8 cellular contexts compared by ENCODE assay signal in the genomic region with DNA sequence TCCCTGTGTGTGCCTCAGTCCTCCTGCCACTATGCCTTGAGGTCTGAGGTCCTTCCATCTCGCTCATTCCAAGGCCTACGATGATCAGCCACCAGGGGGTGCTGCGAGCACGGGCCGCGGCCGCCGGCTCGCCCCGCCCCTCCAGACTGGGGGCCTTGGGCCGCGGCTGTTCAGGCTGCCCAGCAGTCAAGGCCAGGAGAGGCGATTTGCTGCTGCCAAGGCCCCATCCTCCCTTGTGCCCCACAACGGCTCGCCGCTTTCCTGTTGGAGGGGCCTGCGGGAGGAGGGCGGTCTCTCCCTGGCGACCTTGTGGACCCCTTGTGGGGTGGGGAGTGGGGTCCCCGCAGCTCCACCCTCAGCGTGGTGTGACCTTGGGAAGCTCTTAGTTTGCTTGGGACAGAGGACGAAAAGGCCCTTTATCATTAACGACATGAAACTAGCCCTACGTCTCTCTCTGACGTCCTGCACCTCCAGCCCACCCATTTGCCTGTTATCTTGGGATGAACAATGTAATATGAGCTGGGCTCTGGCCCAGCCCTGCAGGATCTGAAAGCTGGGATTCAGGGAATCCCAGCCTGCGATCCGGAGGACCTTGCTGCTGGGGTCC.
DNase-seq lines count a peak whose midpoint lies in the region; ATAC-seq and TF ChIP-seq lines count a peak whose summit lies in the region.

No MANE protein-coding gene starts in this region.

- no peak overlapping the region for H3K27ac ChIP-seq in OCI-LY1 (ENCODE audit: low read depth, low read length, poor library complexity, severe bottlenecking)

- no peaks in the 10 kb centered on the region for H3K9me3 ChIP-seq in OCI-LY1 (ENCODE audit: low read length)
- no peaks in the 10 kb centered on the region for H3K9me3 ChIP-seq in mucosa of stomach (ENCODE audit: control insufficient read depth, low read length)

- H3K27me3 ChIP-seq in OCI-LY1 (ENCODE audit: insufficient read depth, low read length): no peaks in the 10 kb centered on the region; the same call in 1 of the 2 replicates
- peaks cover 37% of the 10 kb centered on the region for H3K27me3 ChIP-seq in mucosa of stomach (ENCODE audit: control insufficient read depth, insufficient read depth, low read length)

- H3K4me1 ChIP-seq in OCI-LY1 (ENCODE audit: insufficient read depth, low read length, severe bottlenecking) (peaks cover 21% of the 10 kb centered on the region), mucosa of stomach (ENCODE audit: control insufficient read depth, insufficient read depth, low read length) (peaks cover 21% of the 10 kb centered on the region)

- peak overlapping the region; percentile 30 for H3K4me3 ChIP-seq in OCI-LY1 (ENCODE audit: low read depth, low read length, poor library complexity, severe bottlenecking)
- H3K4me3 ChIP-seq in mucosa of stomach (ENCODE audit: low read length): peak overlapping the region; percentile 33

- no peaks in the 10 kb centered on the region for H4K20me1 ChIP-seq in OCI-LY1 (ENCODE audit: insufficient read depth, low read length)

- peak overlapping the region; percentile 67 for H3K4me2 ChIP-seq in OCI-LY1 (ENCODE audit: low read length)

- no peaks in the 10 kb centered on the region for H3K9me2 ChIP-seq in OCI-LY1 (ENCODE audit: low read depth, low read length)

- no peak for TF ChIP-seq POLR2A in erythroblast (IDR thresholded peaks at IDR 0.05; ENCODE audit: low read length)

- no peaks in the 10 kb centered on the region for H3K79me2 ChIP-seq in OCI-LY1 (ENCODE audit: insufficient read depth, low read length)

- TF ChIP-seq CTCF in OCI-LY1 (IDR thresholded peaks at IDR 0.05; ENCODE audit: low read length): peak; percentile 91

- ATAC-seq in HG03571 (IDR thresholded peaks at IDR 0.05; ENCODE audit: unreplicated experiment) (peak; percentile 55), HG03378 (IDR thresholded peaks at IDR 0.05; ENCODE audit: unreplicated experiment) (no peak)

- H3K9ac ChIP-seq in OCI-LY1 (ENCODE audit: low read length) (peak overlapping the region; percentile 43; the same call in 1 of the 2 replicates), mucosa of stomach (ENCODE audit: low read length) (peak overlapping the region; percentile 33)

- no peaks in the 10 kb centered on the region for H3F3A ChIP-seq in OCI-LY1 (ENCODE audit: insufficient read depth, low read length)

- H3K36me3 ChIP-seq in OCI-LY1 (ENCODE audit: insufficient read depth, low read length) (0 out of 2 replicates have a peak, but pooled peaks cover 13% of the 10 kb centered on the region), mucosa of stomach (ENCODE audit: control insufficient read depth, insufficient read depth, low read length) (no peaks in the 10 kb centered on the region)

- peak; percentile 96 for DNase-seq in D341Med (ENCODE audit: low spot score)
- peak; percentile 71 for DNase-seq in activated T-cell treated with anti-CD3 and anti-CD28 coated beads for 24 hours (ENCODE audit: low read depth)
- peak; percentile 85 to 91 for DNase-seq in erythroblast (lab: John Stamatoyannopoulos, UW)
- peak; percentile 76 to 78 for DNase-seq in stimulated activated CD8-positive, alpha-beta memory T cell treated with anti-CD3 and anti-CD28 coated beads, Interleukin-2, amount 100 ng/mL, for 48 hours (ENCODE audit: low read depth in 2 of 2)

- H2AFZ ChIP-seq in OCI-LY1 (ENCODE audit: low read length): no peak overlapping the region
